ENCODE assay signal across 28 cellular contexts in genomic region chr4:131382839-131383238, GRCh38.
"Had no signal": no experiment of that assay in that cellular context is flagged by ENCODE, and none has a peak within 500 bp of the region (broad histone marks: within the 10 kb centered on the region; RNA-seq: fewer than 3 reads in every experiment).

No MANE protein-coding gene starts in this region.

- ATAC-seq: natural killer cell; psoas muscle; right cardiac atrium; sciatic nerve; stimulated activated memory B cell treated with anti-CD40 and anti-IgM and Interleukin-4, amounts not matched to agents 10 μg/mL and 1 μg/mL and 100 μg/mL, for 72 hours; stimulated activated naive CD8-positive, alpha-beta T cell treated with anti-CD3 and anti-CD28 coated beads, Interleukin-15, amount 100 ng/mL, for 72 hours; stimulated activated naive CD8-positive, alpha-beta T cell treated with anti-CD3 and anti-CD28 coated beads, Interleukin-15, Interleukin-2, amounts not matched to agents 100 U/mL and 50 U/mL, for 24 hours; upper lobe of right lung had no signal

- H3K9ac ChIP-seq: neural progenitor cell, parathyroid adenoma had no signal

- H3K4me1 ChIP-seq: neural progenitor cell, parathyroid adenoma, psoas muscle, spleen, suprapubic skin, testis, tibial artery, transverse colon, upper lobe of right lung, vagina had no signal

- H3K79me2 ChIP-seq: parathyroid adenoma had no signal

- H3K4me2 ChIP-seq: neural progenitor cell, smooth muscle cell had no signal

- H3K27ac ChIP-seq: neural progenitor cell, ovary, parathyroid adenoma, psoas muscle, skin epidermis, spleen, suprapubic skin, testis, tibial artery, transverse colon, upper lobe of right lung, vagina had no signal

- DNase-seq: natural killer cell; occipital lobe; ovary; posterior cingulate gyrus; psoas muscle; right cardiac atrium; spleen; stimulated activated CD4-positive, alpha-beta T cell treated with anti-CD3 and anti-CD28 coated beads, Interleukin-12 subunit alpha, Interleukin-12 subunit beta, amount 100 ng/mL, for 4 hours; stimulated activated CD4-positive, alpha-beta T cell treated with anti-CD3 and anti-CD28 coated beads, Interleukin-1b, Interleukin-23, amount 100 ng/mL, for 48 hours; stimulated activated CD4-positive, alpha-beta T cell treated with anti-CD3 and anti-CD28 coated beads, Interleukin-4, amount 100 ng/mL, for 1 hour; stimulated activated CD4-positive, alpha-beta T cell treated with anti-CD3 and anti-CD28 coated beads, Interleukin-4, amount 100 ng/mL, for 4 hours; stimulated activated CD8-positive, alpha-beta memory T cell treated with anti-CD3 and anti-CD28 coated beads, Interleukin-4, amount 100 ng/mL, for 48 hours; stimulated activated naive CD4-positive, alpha-beta T cell; stimulated activated naive CD8-positive, alpha-beta T cell treated with anti-CD3 and anti-CD28 coated beads, Interleukin-15, amount 100 ng/mL, for 72 hours; stimulated activated naive CD8-positive, alpha-beta T cell treated with anti-CD3 and anti-CD28 coated beads, Interleukin-15, Interleukin-2, amounts not matched to agents 100 U/mL and 50 U/mL, for 24 hours; substantia nigra; testis; tibial artery; transverse colon; upper lobe of right lung had no signal

- H3K36me3 ChIP-seq: neural progenitor cell, ovary, spleen, suprapubic skin, tibial artery, transverse colon, upper lobe of right lung, vagina had no signal

- H3K4me3 ChIP-seq: neural progenitor cell, ovary, psoas muscle, skin epidermis, smooth muscle cell, spleen, suprapubic skin, testis, tibial artery, transverse colon, upper lobe of right lung, vagina had no signal

- H2AFZ ChIP-seq: neural progenitor cell, parathyroid adenoma had no signal

- H3K9me3 ChIP-seq: ovary, psoas muscle, testis, tibial artery, transverse colon, upper lobe of right lung, vagina had no signal

- H3K27me3 ChIP-seq: neural progenitor cell, ovary, spleen, suprapubic skin, testis, tibial artery, transverse colon, upper lobe of right lung, vagina had no signal
